ENCODE assay signal across 8 cellular contexts in the genomic region with DNA sequence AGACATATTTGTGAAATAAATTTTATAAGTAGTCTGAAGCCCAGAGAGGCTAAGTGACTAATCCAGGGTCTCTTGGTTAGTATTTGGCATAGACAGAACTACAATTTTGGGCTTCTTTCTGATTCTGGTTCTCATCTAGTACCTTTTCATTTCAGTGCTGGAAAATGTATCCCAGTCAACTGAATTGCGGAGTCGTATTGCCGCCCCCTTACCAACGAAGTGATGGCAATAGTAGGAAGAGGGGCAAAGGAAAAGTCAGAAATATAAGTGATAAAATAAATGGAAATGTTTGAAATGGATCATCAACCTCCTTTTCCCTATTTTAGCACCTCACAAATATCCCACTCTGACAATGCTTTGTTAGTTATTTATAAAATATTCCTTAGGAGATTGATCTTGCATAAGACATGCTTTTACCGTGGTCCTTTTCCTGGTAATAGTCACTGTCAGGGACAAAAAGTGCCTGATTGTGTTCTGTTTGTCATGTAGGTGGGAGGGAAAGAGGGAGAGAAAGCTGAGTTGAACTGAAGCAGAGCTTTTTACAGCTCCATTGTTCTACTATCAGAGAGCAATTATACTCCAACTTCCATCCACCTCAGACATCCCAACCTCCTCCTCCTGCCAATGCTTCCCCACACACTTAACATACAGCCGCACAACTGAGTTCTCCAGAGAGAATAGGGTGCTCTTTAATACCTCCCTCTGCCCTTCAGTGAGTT. TPM values are rescaled to one million over a fixed set of nuclear protein-coding genes. Genes with fewer than 3 reads are reported as not detected.
A peak's percentile ranks its signal among the peaks of the same experiment; 100 is the strongest.
DNase-seq lines count a peak whose midpoint lies in the region; ATAC-seq, FAIRE-seq and TF ChIP-seq lines count a peak whose summit lies in the region.
"Not testable (repeated sequence)": the region's sequence is repeated elsewhere in the genome, so short reads cannot be mapped to it uniquely, and the experiment has no call there.

No MANE protein-coding gene starts in this region.

- TF ChIP-seq EP300 in A549 (IDR thresholded peaks at IDR 0.05): not testable (repeated sequence)

- not testable (repeated sequence) for TF ChIP-seq POLR2A in A549 (IDR thresholded peaks at IDR 0.05; ENCODE audit: low read length)

- H2BK20ac ChIP-seq in H9 (ENCODE audit: low read depth, low read length, poor library complexity, severe bottlenecking): not testable (repeated sequence)

- H3K36me3 Mint-ChIP-seq in H9 (ENCODE audit: insufficient read depth in 1 of 3, low read depth in 3 of 3): not testable (repeated sequence)
- peaks cover 33% of the 10 kb centered on the region for H3K36me3 Mint-ChIP-seq in activated CD4-positive, alpha-beta T cell treated with anti-CD3 and anti-CD28 coated beads, Interleukin-2, amount 10 ng/mL, durations not matched to agents 24 days and 14 days (ENCODE audit: low read depth)
- H3K36me3 Mint-ChIP-seq in activated naive CD8-positive, alpha-beta T cell: peaks cover 11% of the 10 kb centered on the region
- peaks cover 14% of the 10 kb centered on the region for H3K36me3 Mint-ChIP-seq in dendritic cell treated with granulocyte-macrophage colony-stimulating factor and Interleukin-4, amounts not matched to agents 40 ng/mL and 50 ng/mL, for 4 days (ENCODE audit: low read depth)

- peak overlapping the region in 2 of 3 experiments; percentile 49 to 52; a peak in 3 of 7 replicates for H3K27ac Mint-ChIP-seq in H9
- H3K27ac Mint-ChIP-seq in activated CD4-positive, alpha-beta T cell treated with anti-CD3 and anti-CD28 coated beads, Interleukin-2, amount 10 ng/mL, durations not matched to agents 24 days and 14 days: peak overlapping the region; percentile 82
- peak overlapping the region; percentile 72 for H3K27ac Mint-ChIP-seq in activated naive CD8-positive, alpha-beta T cell
- H3K27ac Mint-ChIP-seq in dendritic cell treated with granulocyte-macrophage colony-stimulating factor and Interleukin-4, amounts not matched to agents 40 ng/mL and 50 ng/mL, for 4 days: peak overlapping the region; percentile 41

- H3K56ac ChIP-seq in H9 (ENCODE audit: insufficient read length, low read depth, low read length): not testable (repeated sequence)

- intact Hi-C loops in activated CD4-positive, alpha-beta T cell treated with anti-CD3 and anti-CD28 coated beads, Interleukin-2, amount 10 ng/mL, durations not matched to agents 24 days and 14 days (cut with micrococcal nuclease); dendritic cell treated with granulocyte-macrophage colony-stimulating factor and Interleukin-4, amounts not matched to agents 40 ng/mL and 50 ng/mL, for 4 days (cut with micrococcal nuclease): not testable (repeated sequence)

- not testable (repeated sequence) for H2AFZ ChIP-seq in H9 (ENCODE audit: low read length)

- H2BK12ac ChIP-seq in H9 (ENCODE audit: insufficient read length, low read depth, low read length): not testable (repeated sequence)

- CTCF ChIA-PET in A549 (lab: Yijun Ruan, JAX): not testable (repeated sequence)

- not testable (repeated sequence) for H2BK5ac ChIP-seq in H9 (ENCODE audit: insufficient read length, low read length)

- H3K4me3 Mint-ChIP-seq in H9; activated naive CD8-positive, alpha-beta T cell; dendritic cell treated with granulocyte-macrophage colony-stimulating factor and Interleukin-4, amounts not matched to agents 40 ng/mL and 50 ng/mL, for 4 days: not testable (repeated sequence)
- H3K4me3 Mint-ChIP-seq in activated CD4-positive, alpha-beta T cell treated with anti-CD3 and anti-CD28 coated beads, Interleukin-2, amount 10 ng/mL, durations not matched to agents 24 days and 14 days: peak overlapping the region; percentile 59

- POLR2A ChIA-PET in A549 (lab: Yijun Ruan, JAX): not testable (repeated sequence)

- H3K4ac ChIP-seq in H9 (ENCODE audit: low read depth, low read length): not testable (repeated sequence)

- not testable (repeated sequence) for H3K9me3 Mint-ChIP-seq in H9; activated CD4-positive, alpha-beta T cell treated with anti-CD3 and anti-CD28 coated beads, Interleukin-2, amount 10 ng/mL, durations not matched to agents 24 days and 14 days; activated naive CD8-positive, alpha-beta T cell (ENCODE audit: low read depth); dendritic cell treated with granulocyte-macrophage colony-stimulating factor and Interleukin-4, amounts not matched to agents 40 ng/mL and 50 ng/mL, for 4 days

- not testable (repeated sequence) for H3K9ac ChIP-seq in H9 (ENCODE audit: extremely low read depth, insufficient read length, low read length)

- H4K8ac ChIP-seq in H9 (replicated peaks; ENCODE audit: insufficient read length, low read depth, low read length): not testable (repeated sequence)

- not testable (repeated sequence) for H4K20me1 ChIP-seq in H9 (ENCODE audit: control insufficient read depth, insufficient read depth, insufficient read length)

- H2AK5ac ChIP-seq in H9 (ENCODE audit: insufficient read length, low read length): not testable (repeated sequence)

- not testable (repeated sequence) for TF ChIP-seq CTCF in A549 (IDR thresholded peaks at IDR 0.05); H9 (conservative IDR thresholded peaks at IDR 0.05)

- TF ChIP-seq RAD21 in A549 (conservative IDR thresholded peaks at IDR 0.05 in 1 of 2, IDR thresholded peaks at IDR 0.05 in 1 of 2): not testable (repeated sequence)

- not testable (repeated sequence) for ATAC-seq in A549
- ATAC-seq in left lobe of liver: peak; percentile 19

- not testable (repeated sequence) for H3K18ac ChIP-seq in H9 (ENCODE audit: insufficient read length, low read depth, low read length)

- not testable (repeated sequence) for H3T11ph ChIP-seq in H9 (ENCODE audit: low read length)

- H4K91ac ChIP-seq in H9 (ENCODE audit: insufficient read length, low read depth, low read length): not testable (repeated sequence)

- 86% methylated on average over 6 of the region's 6 CpGs for WGBS in A549 (ENCODE audit: missing lambda C conversion rate)
- no CpG with 5 or more reads among the region's 6 CpGs for WGBS in H9 (ENCODE audit: extremely low coverage, insufficient read length, low lambda C conversion rate)

- not testable (repeated sequence) for H3K14ac ChIP-seq in H9 (ENCODE audit: insufficient read depth, low read length)

- H3K9me3 ChIP-seq in A549; H9 (ENCODE audit: control insufficient read depth, low read depth, low read length): not testable (repeated sequence)

- H3K27me3 ChIP-seq in H9 (ENCODE audit: insufficient read depth, low read length): not testable (repeated sequence)

- not testable (repeated sequence) for H4K5ac ChIP-seq in H9 (ENCODE audit: insufficient read length, low read depth, low read length)

- H3K79me2 ChIP-seq in H9 (ENCODE audit: insufficient read depth, low read length): not testable (repeated sequence)

- not testable (repeated sequence) for FAIRE-seq in A549 (lab: Jason Lieb, UNC)

- H3K79me1 ChIP-seq in H9 (ENCODE audit: insufficient read depth, low read depth, low read length, poor library complexity, severe bottlenecking): not testable (repeated sequence)

- H2BK15ac ChIP-seq in H9 (ENCODE audit: low read depth, low read length): not testable (repeated sequence)

- H3K4me2 ChIP-seq in A549: peak overlapping the region; percentile 60
- H3K4me2 ChIP-seq in H9 (ENCODE audit: insufficient read depth, insufficient read length, low read length): not testable (repeated sequence)

- H2BK120ac ChIP-seq in H9 (ENCODE audit: low read depth, low read length, poor library complexity, severe bottlenecking): not testable (repeated sequence)

- peak overlapping the region in 1 of 2 experiments; percentile 34; a peak in 2 of 6 replicates for H3K27ac ChIP-seq in A549
- H3K27ac ChIP-seq in H9 (ENCODE audit: insufficient read length, low read depth, low read length): not testable (repeated sequence)

- H3K23ac ChIP-seq in H9 (ENCODE audit: insufficient read length, low read depth, low read length): not testable (repeated sequence)

- not testable (repeated sequence) for H3K23me2 ChIP-seq in H9 (ENCODE audit: insufficient read length, low read depth, low read length, poor library complexity, severe bottlenecking)

- not testable (repeated sequence) for DNase-seq in A549 (ENCODE audit: low read depth in 1 of 2, low spot score in 1 of 2); H9; activated CD4-positive, alpha-beta T cell treated with anti-CD3 and anti-CD28 coated beads, Interleukin-2, amount 10 ng/mL, durations not matched to agents 24 days and 14 days; left lobe of liver (ENCODE audit: low spot score)
- peak; percentile 55 for DNase-seq in NCI-H69 (lab: John Stamatoyannopoulos, UW)
- DNase-seq in pons (ENCODE audit: low spot score): peak; percentile 73

- not testable (repeated sequence) for H3K27me3 Mint-ChIP-seq in H9 (ENCODE audit: low read depth); activated CD4-positive, alpha-beta T cell treated with anti-CD3 and anti-CD28 coated beads, Interleukin-2, amount 10 ng/mL, durations not matched to agents 24 days and 14 days; activated naive CD8-positive, alpha-beta T cell; dendritic cell treated with granulocyte-macrophage colony-stimulating factor and Interleukin-4, amounts not matched to agents 40 ng/mL and 50 ng/mL, for 4 days

- H3K4me3 ChIP-seq in A549: not testable (repeated sequence)

- H3K4me1 ChIP-seq in A549: peaks cover 59% of the 10 kb centered on the region
- H3K4me1 ChIP-seq in H9 (ENCODE audit: insufficient read depth, low read length): not testable (repeated sequence)

- H3K4me1 Mint-ChIP-seq in H9: peaks cover 33 to 35% of the 10 kb centered on the region in 2 experiments
- H3K4me1 Mint-ChIP-seq in activated CD4-positive, alpha-beta T cell treated with anti-CD3 and anti-CD28 coated beads, Interleukin-2, amount 10 ng/mL, durations not matched to agents 24 days and 14 days: peaks cover 75% of the 10 kb centered on the region
- H3K4me1 Mint-ChIP-seq in activated naive CD8-positive, alpha-beta T cell (ENCODE audit: low read depth): peaks cover 92% of the 10 kb centered on the region
- peaks cover 62% of the 10 kb centered on the region for H3K4me1 Mint-ChIP-seq in dendritic cell treated with granulocyte-macrophage colony-stimulating factor and Interleukin-4, amounts not matched to agents 40 ng/mL and 50 ng/mL, for 4 days (ENCODE audit: low read depth)

RNA-seq across cellular contexts. Expression of a gene that starts 6.8 kb away (rescaled TPM):
- polyA plus RNA-seq in A549 (2011; rRNA removed) (17.3 and 21.6 TPM in 2 replicates), A549 (2017; fragmentation: RNase III; extraction: RNeasy Plus Mini Kit Qiagen cat#74134 plus additional on column Dnase treatment) (10.7 to 13.6 TPM (median 12.2 TPM) in 3 replicates)
- polyA plus RNA-seq in A549 (2012; cell fraction: cytosol; rRNA removed): 6.4 and 6.6 TPM in 2 replicates
- polyA plus RNA-seq in A549 (2012; cell fraction: nucleus; rRNA removed): 2.2 and 4.7 TPM in 2 replicates
- polyA minus RNA-seq in A549 (2011; rRNA and poly(A)+ RNA removed): 6.9 and 8.1 TPM in 2 replicates
- total RNA-seq in H9 (2021) (14.3 and 14.4 TPM in 2 replicates), left lobe of liver (23.0 TPM)
- total RNA-seq in activated CD4-positive, alpha-beta T cell treated with anti-CD3 and anti-CD28 coated beads, Interleukin-2, amount 10 ng/mL, durations not matched to agents 24 days and 14 days: 39.5 and 42.7 TPM in 2 replicates
